Comparison of ENCODE assay signal across 17 cellular contexts in genomic region chr19:36876993-36877938, GRCh38. TPM values are rescaled to one million over a fixed set of nuclear protein-coding genes. Genes with fewer than 3 reads are reported as not detected.
DNase-seq lines count a peak whose midpoint lies in the region; ATAC-seq and TF ChIP-seq lines count a peak whose summit lies in the region.
"Had no signal": no experiment of that assay in that cellular context is flagged by ENCODE, and none has a peak within 500 bp of the region (broad histone marks: within the 10 kb centered on the region; RNA-seq: fewer than 3 reads in every experiment).

No MANE protein-coding gene starts in this region.

- in situ Hi-C loops in astrocyte of the spinal cord (cut with HindIII; ENCODE audit: low sequenced_read_pairs): no loop called here

- H3K79me2 ChIP-seq in mesendoderm (ENCODE audit: control insufficient read depth, insufficient read depth, low read length): no peaks in the 10 kb centered on the region

- H3K4ac ChIP-seq in mesendoderm (ENCODE audit: low read depth, low read length): no peak overlapping the region

- peak; percentile 3 for DNase-seq in ELF-1 (ENCODE audit: low read depth, low spot score)
- peak; percentile 11 for DNase-seq in astrocyte of the spinal cord (ENCODE audit: low read depth, low spot score)
- peak; percentile 28 for DNase-seq in mesendoderm
- DNase-seq in stimulated activated naive CD4-positive, alpha-beta T cell (lab: John Stamatoyannopoulos, UW): no peak
- DNase-seq in activated CD4-positive, alpha-beta T cell treated with anti-CD3 and anti-CD28 coated beads for 4 hours: no peak
- DNase-seq: activated gamma-delta T cell, anterior cingulate cortex, HFFc6, NCI-H2029, NCI-H510A treated with DMSO at 0.1 percent for 48 hours, ovary, tibial artery had no signal

- no peak overlapping the region for H3K9ac ChIP-seq in mesendoderm (ENCODE audit: low read length)

- WGBS in mesendoderm (ENCODE audit: extremely low coverage, insufficient coverage, low lambda C conversion rate): no CpG with 5 or more reads among the region's 10 CpGs

- no peak overlapping the region for H3K4me3 ChIP-seq in astrocyte of the spinal cord (ENCODE audit: low read depth, low read length)
- peak overlapping the region; percentile 17 for H3K4me3 ChIP-seq in mesendoderm (ENCODE audit: low read length)
- H3K4me3 ChIP-seq: ovary, SJSA1, smooth muscle cell, tibial artery had no signal

- ATAC-seq in GM19328 (IDR thresholded peaks at IDR 0.05; ENCODE audit: unreplicated experiment): no peak
- ATAC-seq: activated CD4-positive, CD25-positive, alpha-beta regulatory T cell treated with anti-CD3 and anti-CD28 coated beads, Interleukin-2, amount 50 U/mL, for 24 hours had no signal

- H3K79me1 ChIP-seq in mesendoderm (ENCODE audit: low read length): no peaks in the 10 kb centered on the region

- no peaks in the 10 kb centered on the region for H3K36me3 ChIP-seq in mesendoderm (ENCODE audit: control insufficient read depth, insufficient read depth, low read length)
- H3K36me3 ChIP-seq: SJSA1 had no signal

- H3K18ac ChIP-seq in mesendoderm (ENCODE audit: low read length): no peak overlapping the region

- no peak overlapping the region for H2BK15ac ChIP-seq in mesendoderm (replicated peaks; ENCODE audit: low read depth)

- H4K5ac ChIP-seq in mesendoderm (ENCODE audit: low read length): no peak overlapping the region

- TF ChIP-seq CTCF in astrocyte of the spinal cord (IDR thresholded peaks at IDR 0.05; ENCODE audit: low read depth, low read length): no peak

- no peak overlapping the region for H3K27ac ChIP-seq in mesendoderm (ENCODE audit: low read depth, low read length)
- H3K27ac ChIP-seq: epithelial cell of prostate, ovary, SJSA1, tibial artery had no signal

- no peak overlapping the region for H3K56ac ChIP-seq in mesendoderm (ENCODE audit: low read length)

- no peak overlapping the region for H2AK5ac ChIP-seq in mesendoderm (ENCODE audit: low read length)

- no peak overlapping the region for H2BK120ac ChIP-seq in mesendoderm (ENCODE audit: low read depth, low read length)

- no peaks in the 10 kb centered on the region for H3K4me1 ChIP-seq in mesendoderm (ENCODE audit: control insufficient read depth, low read depth, low read length)
- H3K4me1 ChIP-seq: SJSA1, tibial artery had no signal

- H3K23ac ChIP-seq in mesendoderm (ENCODE audit: low read length): no peak overlapping the region

- no peaks in the 10 kb centered on the region for H3K27me3 ChIP-seq in mesendoderm (ENCODE audit: insufficient read depth, low read length, poor library complexity)
- H3K27me3 ChIP-seq: ovary, SJSA1, tibial artery had no signal

- no peak overlapping the region for H2BK5ac ChIP-seq in mesendoderm (ENCODE audit: low read length)

- no peak overlapping the region for H4K8ac ChIP-seq in mesendoderm (ENCODE audit: low read depth, low read length)

- no peak overlapping the region for H3K4me2 ChIP-seq in mesendoderm (ENCODE audit: low read length)
- H3K4me2 ChIP-seq: smooth muscle cell had no signal

RNA-seq across cellular contexts. Expression of gene ZNF345, which starts 26.6 kb away (rescaled TPM):
- polyA plus RNA-seq in mesendoderm (2013, experiment 1 of 2): 3.5 TPM
- polyA plus RNA-seq in mesendoderm (2013, experiment 2 of 2): 3.3 TPM

RNA-seq across cellular contexts. Expression of gene ZNF829, which starts 38.8 kb away (rescaled TPM):
- polyA plus RNA-seq in mesendoderm (2013, experiment 1 of 2): 4.7 TPM
- polyA plus RNA-seq in mesendoderm (2013, experiment 2 of 2): 5.0 TPM

RNA-seq across cellular contexts. Expression of gene ZNF568, which starts 38.9 kb away (rescaled TPM):
- polyA plus RNA-seq in mesendoderm (2013, experiment 1 of 2): 3.1 TPM
- polyA plus RNA-seq in mesendoderm (2013, experiment 2 of 2): 3.0 TPM

RNA-seq across cellular contexts. Expression of gene ZNF790, which starts 39.1 kb away (rescaled TPM):
- polyA plus RNA-seq in mesendoderm (2013, experiment 1 of 2): 2.8 TPM
- polyA plus RNA-seq in mesendoderm (2013, experiment 2 of 2): 3.2 TPM

Comparison
In these comparisons a context has a peak if more than half of its experiments do, and no peak if none do; other contexts are left out.
1. DNase-seq: peak in ELF-1 (single experiment), astrocyte of the spinal cord (single experiment) and mesendoderm (single experiment); none in stimulated activated naive CD4-positive, alpha-beta T cell (0 of 6) and activated CD4-positive, alpha-beta T cell treated with anti-CD3 and anti-CD28 coated beads for 4 hours (0 of 2).